Comparison of ENCODE assay signal across 9 cellular contexts in genomic region chr10:80163741-80164341, GRCh38. TPM values are rescaled to one million over a fixed set of nuclear protein-coding genes. Genes with fewer than 3 reads are reported as not detected.
DNase-seq lines count a peak whose midpoint lies in the region; ATAC-seq and TF ChIP-seq lines count a peak whose summit lies in the region.
"Had no signal": no experiment of that assay in that cellular context is flagged by ENCODE, and none has a peak within 500 bp of the region (broad histone marks: within the 10 kb centered on the region; RNA-seq: fewer than 3 reads in every experiment).

No MANE protein-coding gene starts in this region.

- DNase-seq in BJ (ENCODE audit: low read depth) (peak; percentile 63), NCI-H345 treated with DMSO at 0.1 percent for 48 hours (lab: John Stamatoyannopoulos, UW; ENCODE audit: unreplicated experiment) (peak; percentile 46), psoas muscle (peak in 1 of 2 donors; percentile 62), activated gamma-delta T cell (lab: John Stamatoyannopoulos, UW) (no peak), NCI-H526 treated with DMSO at 0.1 percent for 48 hours (lab: John Stamatoyannopoulos, UW) (no peak)
- DNase-seq: brain microvascular endothelial cell had no signal

- POLR2A ChIA-PET in BJ (lab: Charles Lee) = no interaction called here

- ATAC-seq in esophagus mucosa (peak; percentile 60), psoas muscle (no peak), GM21717 (IDR thresholded peaks at IDR 0.05; ENCODE audit: unreplicated experiment) (no peak), GM21360 (IDR thresholded peaks at IDR 0.05; ENCODE audit: unreplicated experiment) (no peak)

- TF ChIP-seq CTCF in BJ (IDR thresholded peaks at IDR 0.05; ENCODE audit: insufficient read depth, low read depth, low read length) = no peak
- TF ChIP-seq CTCF in psoas muscle (IDR thresholded peaks at IDR 0.05) = no peak

- H3K4me1 ChIP-seq in psoas muscle = peaks cover 66% of the 10 kb centered on the region

- peaks cover 46% of the 10 kb centered on the region for H3K36me3 ChIP-seq in BJ (ENCODE audit: control insufficient read depth, insufficient read depth, low read length)
- peaks cover 5 to 77% of the 10 kb centered on the region in 2 donors for H3K36me3 ChIP-seq in psoas muscle (ENCODE audit: insufficient read depth in 1 of 2, low read depth in 1 of 2)

- no peaks in the 10 kb centered on the region for H3K9me3 ChIP-seq in psoas muscle

- H3K4me3 ChIP-seq in BJ (ENCODE audit: low read depth, low read length) (no peak overlapping the region), psoas muscle (no peak overlapping the region)

- intact Hi-C loops in psoas muscle (cut with DNase I) = loop anchor here in 1 of 2 donors (5.0 kb wide), 1 partner anchor 38 kb away; no protein-coding TSS in a partner anchor

- 75 to 86% (median 81%) methylated on average over 8 of the region's 8 CpGs for WGBS in psoas muscle, 3 donors

- H3K27ac ChIP-seq in psoas muscle = peak overlapping the region; percentile 79
- H3K27ac ChIP-seq: brain microvascular endothelial cell had no signal

- CTCF ChIA-PET in BJ (lab: Yijun Ruan, JAX) = interaction anchor here (1.3 to 3.7 kb wide), 2 partner anchors 12 to 19 kb away, joined by 4 to 15 read pairs; no protein-coding TSS in a partner anchor

- H3K27me3 ChIP-seq in BJ (ENCODE audit: control insufficient read depth, insufficient read depth, low read length) (no peaks in the 10 kb centered on the region), psoas muscle (ENCODE audit: insufficient read depth in 3 of 3, low read length in 2 of 3) (no peaks in the 10 kb centered on the region)
- H3K27me3 ChIP-seq: brain microvascular endothelial cell had no signal

RNA-seq across cellular contexts. Expression of gene PLAC9, which starts 31.3 kb away (rescaled TPM):
- polyA plus RNA-seq in BJ (2011; rRNA removed) = 16.3 and 19.3 TPM in 2 replicates
- 2.7 and 4.3 TPM in 2 replicates for polyA minus RNA-seq in BJ (2011; rRNA and poly(A)+ RNA removed)
- 5.0 TPM for total RNA-seq in esophagus mucosa
- total RNA-seq in psoas muscle = 10 to 100 TPM in 1 of 4 donors, 1 to 10 TPM in 3; 5.4 to 14.6 (median 8.8) TPM
- polyA plus RNA-seq in psoas muscle = 1 to 10 TPM; 8.5 to 9.5 (median 9.4) TPM

RNA-seq across cellular contexts. Expression of gene ANXA11, which starts 41.5 kb away (rescaled TPM):
- 210 and 239 TPM in 2 replicates for polyA plus RNA-seq in BJ (2011; rRNA removed)
- 122 and 139 TPM in 2 replicates for polyA minus RNA-seq in BJ (2011; rRNA and poly(A)+ RNA removed)
- total RNA-seq in esophagus mucosa = 261 TPM
- total RNA-seq in psoas muscle = 100 to 1,000 TPM; 120 to 389 (median 273) TPM
- polyA plus RNA-seq in psoas muscle = 100 to 1,000 TPM; 112 to 164 (median 132) TPM

Comparison
In these comparisons a context has a peak if more than half of its experiments do, and no peak if none do; other contexts are left out.
1. DNase-seq: peak in BJ (single experiment) and NCI-H345 treated with DMSO at 0.1 percent for 48 hours (single experiment); none in activated gamma-delta T cell (single experiment) and NCI-H526 treated with DMSO at 0.1 percent for 48 hours (single experiment).